In genomic region chr4:61663310-61663709, GRCh38 we compare ENCODE assay signal across 24 cellular contexts.
"Had no signal": no experiment of that assay in that cellular context is flagged by ENCODE, and none has a peak within 500 bp of the region (broad histone marks: within the 10 kb centered on the region; RNA-seq: fewer than 3 reads in every experiment).

No MANE protein-coding gene starts in this region.

- H3K9me3 Mint-ChIP-seq: nephron, type B pancreatic cell had no signal

- H3K4me1 Mint-ChIP-seq: immature natural killer cell; naive thymus-derived CD4-positive, alpha-beta T cell; nephron; stimulated activated effector memory CD8-positive, alpha-beta T cell treated with anti-CD3 and anti-CD28 coated beads, Interleukin-12 subunit alpha, Interleukin-12 subunit beta, amount 100 ng/mL, for 72 hours had no signal

- H3K4me3 ChIP-seq: esophagus squamous epithelium, left lung, ovary, right lobe of liver, stomach, thyroid gland, uterus had no signal

- ATAC-seq: effector memory CD8-positive, alpha-beta T cell; left lung; naive thymus-derived CD4-positive, alpha-beta T cell; stimulated activated effector memory CD8-positive, alpha-beta T cell treated with anti-CD3 and anti-CD28 coated beads, Interleukin-12 subunit alpha, Interleukin-12 subunit beta, amount 100 ng/mL, for 72 hours had no signal

- DNase-seq: cortex of kidney; effector memory CD8-positive, alpha-beta T cell; erythroblast; esophagus squamous epithelium; foreskin melanocyte; hypothalamus; immature natural killer cell; islet precursor cell; midbrain; naive thymus-derived CD4-positive, alpha-beta T cell; occipital lobe; ovary; retina; stimulated activated CD4-positive, alpha-beta T cell treated with anti-CD3 and anti-CD28 coated beads, Interleukin-2, amount 100 ng/mL, for 24 hours; stimulated activated CD4-positive, alpha-beta T cell treated with anti-CD3 and anti-CD28 coated beads, Interleukin-4, amount 100 ng/mL, for 24 hours; stimulated activated naive CD4-positive, alpha-beta T cell treated with Interleukin-2 at 50 U/mL for 16 hours; stomach; thyroid gland; uterus had no signal

- H3K36me3 Mint-ChIP-seq: immature natural killer cell; naive thymus-derived CD4-positive, alpha-beta T cell; stimulated activated effector memory CD8-positive, alpha-beta T cell treated with anti-CD3 and anti-CD28 coated beads, Interleukin-12 subunit alpha, Interleukin-12 subunit beta, amount 100 ng/mL, for 72 hours had no signal

- H3K9me3 ChIP-seq: esophagus squamous epithelium, thyroid gland, uterus had no signal

- H3K27ac ChIP-seq: esophagus squamous epithelium, left lung, ovary, right lobe of liver, stomach, thyroid gland, uterus had no signal

- H3K27me3 ChIP-seq: esophagus squamous epithelium, left lung, ovary, right lobe of liver, stomach, thyroid gland, uterus had no signal

- H3K4me3 Mint-ChIP-seq: effector memory CD8-positive, alpha-beta T cell; immature natural killer cell; naive thymus-derived CD4-positive, alpha-beta T cell; nephron; stimulated activated effector memory CD8-positive, alpha-beta T cell treated with anti-CD3 and anti-CD28 coated beads, Interleukin-12 subunit alpha, Interleukin-12 subunit beta, amount 100 ng/mL, for 72 hours; type B pancreatic cell had no signal

- H3K27me3 Mint-ChIP-seq: effector memory CD8-positive, alpha-beta T cell; naive thymus-derived CD4-positive, alpha-beta T cell; type B pancreatic cell had no signal

- H3K36me3 ChIP-seq: esophagus squamous epithelium, left lung, ovary, right lobe of liver, stomach, thyroid gland, uterus had no signal

- H3K4me1 ChIP-seq: esophagus squamous epithelium, left lung, right lobe of liver, stomach, thyroid gland, uterus had no signal

- H3K27ac Mint-ChIP-seq: effector memory CD8-positive, alpha-beta T cell; immature natural killer cell; naive thymus-derived CD4-positive, alpha-beta T cell; nephron; stimulated activated effector memory CD8-positive, alpha-beta T cell treated with anti-CD3 and anti-CD28 coated beads, Interleukin-12 subunit alpha, Interleukin-12 subunit beta, amount 100 ng/mL, for 72 hours; type B pancreatic cell had no signal
